1 cellular context compared by ENCODE assay signal in genomic region chr6:132818404-132819359, GRCh38.
TF ChIP-seq lines count a peak whose summit lies in the region.

No MANE protein-coding gene starts in this region.

TF ChIP-seq in HepG2, 621 proteins besides CTCF, POLR2A, EP300 and RAD21 (continues in another document):
- TF ChIP-seq PHB2 (IDR thresholded peaks at IDR 0.05; ENCODE audit: partially characterized antibody) (no peak), PITX1 (CRISPR knock-in tag; IDR thresholded peaks at IDR 0.05) (peak; percentile 64), HOXA3 (CRISPR knock-in tag; IDR thresholded peaks at IDR 0.05) (no peak), POLR2AphosphoS2 (IDR thresholded peaks at IDR 0.05; ENCODE audit: low read depth, low read length) (peak; percentile 24; the same call in 1 of the 2 replicates), ZNF333 (CRISPR knock-in tag; IDR thresholded peaks at IDR 0.05; ENCODE audit: borderline replicate concordance) (no peak), STAT5B (CRISPR knock-in tag; IDR thresholded peaks at IDR 0.05) (no peak), SMAD3 (CRISPR knock-in tag; IDR thresholded peaks at IDR 0.05) (peak; percentile 36; the same call in 1 of the 2 replicates), SUZ12 (IDR thresholded peaks at IDR 0.05; ENCODE audit: low read depth, low read length) (no peak), AHR (CRISPR knock-in tag; IDR thresholded peaks at IDR 0.05) (no peak), NFAT5 (CRISPR knock-in tag; IDR thresholded peaks at IDR 0.05) (no peak), HCFC1 (IDR thresholded peaks at IDR 0.05; ENCODE audit: low read depth, low read length) (no peak), RBM39 (IDR thresholded peaks at IDR 0.05; ENCODE audit: low read depth, low read length, poor library complexity, severe bottlenecking) (no peak), ZFY (CRISPR knock-in tag; IDR thresholded peaks at IDR 0.05) (no peak), BCL6 (CRISPR knock-in tag; IDR thresholded peaks at IDR 0.05) (no peak), ZC3H4 (CRISPR knock-in tag; IDR thresholded peaks at IDR 0.05; ENCODE audit: borderline replicate concordance) (peak; percentile 42; the same call in 1 of the 2 replicates), ZNF24 (IDR thresholded peaks at IDR 0.05) (no peak), CREB1 (IDR thresholded peaks at IDR 0.05) (no peak), CREB1 (CRISPR knock-in tag; IDR thresholded peaks at IDR 0.05) (no peak), TFDP2 (CRISPR knock-in tag; IDR thresholded peaks at IDR 0.05) (no peak), ATF7-NPFF (CRISPR knock-in tag; IDR thresholded peaks at IDR 0.05; ENCODE audit: low read depth) (no peak; the same call in 1 of the 2 replicates), MED13 (CRISPR knock-in tag; IDR thresholded peaks at IDR 0.05) (no peak), SRSF4 (IDR thresholded peaks at IDR 0.05; ENCODE audit: low read depth, low read length, poor library complexity, severe bottlenecking) (peak; percentile 89), NFE2L1 (CRISPR knock-in tag; IDR thresholded peaks at IDR 0.05; ENCODE audit: borderline replicate concordance) (no peak), HOXA7 (CRISPR knock-in tag; IDR thresholded peaks at IDR 0.05) (no peak), ZSCAN30 (CRISPR knock-in tag; IDR thresholded peaks at IDR 0.05) (no peak), ZSCAN22 (CRISPR knock-in tag; IDR thresholded peaks at IDR 0.05) (no peak), SOX13 (IDR thresholded peaks at IDR 0.05) (no peak), SOX13 (CRISPR knock-in tag; conservative IDR thresholded peaks at IDR 0.05 in 1 of 2, IDR thresholded peaks at IDR 0.05 in 1 of 2) (no peak), ZNF770 (CRISPR knock-in tag; IDR thresholded peaks at IDR 0.05) (no peak), ZBTB3 (CRISPR knock-in tag; IDR thresholded peaks at IDR 0.05; ENCODE audit: borderline replicate concordance, low read depth) (0 out of 2 replicates have a peak, but pooled peaks have one; percentile 25), ZNF773 (CRISPR knock-in tag; IDR thresholded peaks at IDR 0.05; ENCODE audit: borderline replicate concordance) (no peak), ELF3 (CRISPR knock-in tag; IDR thresholded peaks at IDR 0.05) (no peak; the same call in 1 of the 2 replicates), ZNF564 (CRISPR knock-in tag; IDR thresholded peaks at IDR 0.05) (0 out of 2 replicates have a peak, but pooled peaks have one; percentile 3), THAP8 (CRISPR knock-in tag; IDR thresholded peaks at IDR 0.05; ENCODE audit: borderline replicate concordance) (no peak), FOXJ3 (CRISPR knock-in tag; IDR thresholded peaks at IDR 0.05; ENCODE audit: borderline replicate concordance) (no peak), NAIF1 (CRISPR knock-in tag; IDR thresholded peaks at IDR 0.05; ENCODE audit: borderline replicate concordance) (no peak), DNMT3B (CRISPR knock-in tag; conservative IDR thresholded peaks at IDR 0.05) (no peak), HNF1B (CRISPR knock-in tag; IDR thresholded peaks at IDR 0.05) (no peak), CHCHD3 (CRISPR knock-in tag; IDR thresholded peaks at IDR 0.05) (peak; percentile 54; the same call in 1 of the 2 replicates), TERF1 (CRISPR knock-in tag; IDR thresholded peaks at IDR 0.05) (no peak), ZNF572 (CRISPR knock-in tag; IDR thresholded peaks at IDR 0.05) (no peak), KLF9 (CRISPR knock-in tag; IDR thresholded peaks at IDR 0.05; ENCODE audit: low read depth) (0 out of 2 replicates have a peak, but pooled peaks have one; percentile 34), RFX3 (CRISPR knock-in tag; IDR thresholded peaks at IDR 0.05) (no peak), RELA (CRISPR knock-in tag; IDR thresholded peaks at IDR 0.05) (no peak), ZNF207 (IDR thresholded peaks at IDR 0.05; ENCODE audit: borderline replicate concordance) (no peak)
- TF ChIP-seq, protein P1, sequence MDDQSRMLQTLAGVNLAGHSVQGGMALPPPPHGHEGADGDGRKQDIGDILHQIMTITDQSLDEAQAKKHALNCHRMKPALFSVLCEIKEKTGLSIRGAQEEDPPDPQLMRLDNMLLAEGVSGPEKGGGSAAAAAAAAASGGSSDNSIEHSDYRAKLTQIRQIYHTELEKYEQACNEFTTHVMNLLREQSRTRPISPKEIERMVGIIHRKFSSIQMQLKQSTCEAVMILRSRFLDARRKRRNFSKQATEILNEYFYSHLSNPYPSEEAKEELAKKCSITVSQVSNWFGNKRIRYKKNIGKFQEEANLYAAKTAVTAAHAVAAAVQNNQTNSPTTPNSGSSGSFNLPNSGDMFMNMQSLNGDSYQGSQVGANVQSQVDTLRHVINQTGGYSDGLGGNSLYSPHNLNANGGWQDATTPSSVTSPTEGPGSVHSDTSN (CRISPR knock-in tag; IDR thresholded peaks at IDR 0.05; ENCODE audit: borderline replicate concordance): no peak
- TF ChIP-seq, protein P2, sequence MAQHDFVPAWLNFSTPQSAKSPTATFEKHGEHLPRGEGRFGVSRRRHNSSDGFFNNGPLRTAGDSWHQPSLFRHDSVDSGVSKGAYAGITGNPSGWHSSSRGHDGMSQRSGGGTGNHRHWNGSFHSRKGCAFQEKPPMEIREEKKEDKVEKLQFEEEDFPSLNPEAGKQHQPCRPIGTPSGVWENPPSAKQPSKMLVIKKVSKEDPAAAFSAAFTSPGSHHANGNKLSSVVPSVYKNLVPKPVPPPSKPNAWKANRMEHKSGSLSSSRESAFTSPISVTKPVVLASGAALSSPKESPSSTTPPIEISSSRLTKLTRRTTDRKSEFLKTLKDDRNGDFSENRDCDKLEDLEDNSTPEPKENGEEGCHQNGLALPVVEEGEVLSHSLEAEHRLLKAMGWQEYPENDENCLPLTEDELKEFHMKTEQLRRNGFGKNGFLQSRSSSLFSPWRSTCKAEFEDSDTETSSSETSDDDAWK (CRISPR knock-in tag; IDR thresholded peaks at IDR 0.05): no peak
- TF ChIP-seq, protein P3, sequence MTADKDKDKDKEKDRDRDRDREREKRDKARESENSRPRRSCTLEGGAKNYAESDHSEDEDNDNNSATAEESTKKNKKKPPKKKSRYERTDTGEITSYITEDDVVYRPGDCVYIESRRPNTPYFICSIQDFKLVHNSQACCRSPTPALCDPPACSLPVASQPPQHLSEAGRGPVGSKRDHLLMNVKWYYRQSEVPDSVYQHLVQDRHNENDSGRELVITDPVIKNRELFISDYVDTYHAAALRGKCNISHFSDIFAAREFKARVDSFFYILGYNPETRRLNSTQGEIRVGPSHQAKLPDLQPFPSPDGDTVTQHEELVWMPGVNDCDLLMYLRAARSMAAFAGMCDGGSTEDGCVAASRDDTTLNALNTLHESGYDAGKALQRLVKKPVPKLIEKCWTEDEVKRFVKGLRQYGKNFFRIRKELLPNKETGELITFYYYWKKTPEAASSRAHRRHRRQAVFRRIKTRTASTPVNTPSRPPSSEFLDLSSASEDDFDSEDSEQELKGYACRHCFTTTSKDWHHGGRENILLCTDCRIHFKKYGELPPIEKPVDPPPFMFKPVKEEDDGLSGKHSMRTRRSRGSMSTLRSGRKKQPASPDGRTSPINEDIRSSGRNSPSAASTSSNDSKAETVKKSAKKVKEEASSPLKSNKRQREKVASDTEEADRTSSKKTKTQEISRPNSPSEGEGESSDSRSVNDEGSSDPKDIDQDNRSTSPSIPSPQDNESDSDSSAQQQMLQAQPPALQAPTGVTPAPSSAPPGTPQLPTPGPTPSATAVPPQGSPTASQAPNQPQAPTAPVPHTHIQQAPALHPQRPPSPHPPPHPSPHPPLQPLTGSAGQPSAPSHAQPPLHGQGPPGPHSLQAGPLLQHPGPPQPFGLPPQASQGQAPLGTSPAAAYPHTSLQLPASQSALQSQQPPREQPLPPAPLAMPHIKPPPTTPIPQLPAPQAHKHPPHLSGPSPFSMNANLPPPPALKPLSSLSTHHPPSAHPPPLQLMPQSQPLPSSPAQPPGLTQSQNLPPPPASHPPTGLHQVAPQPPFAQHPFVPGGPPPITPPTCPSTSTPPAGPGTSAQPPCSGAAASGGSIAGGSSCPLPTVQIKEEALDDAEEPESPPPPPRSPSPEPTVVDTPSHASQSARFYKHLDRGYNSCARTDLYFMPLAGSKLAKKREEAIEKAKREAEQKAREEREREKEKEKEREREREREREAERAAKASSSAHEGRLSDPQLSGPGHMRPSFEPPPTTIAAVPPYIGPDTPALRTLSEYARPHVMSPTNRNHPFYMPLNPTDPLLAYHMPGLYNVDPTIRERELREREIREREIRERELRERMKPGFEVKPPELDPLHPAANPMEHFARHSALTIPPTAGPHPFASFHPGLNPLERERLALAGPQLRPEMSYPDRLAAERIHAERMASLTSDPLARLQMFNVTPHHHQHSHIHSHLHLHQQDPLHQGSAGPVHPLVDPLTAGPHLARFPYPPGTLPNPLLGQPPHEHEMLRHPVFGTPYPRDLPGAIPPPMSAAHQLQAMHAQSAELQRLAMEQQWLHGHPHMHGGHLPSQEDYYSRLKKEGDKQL (CRISPR knock-in tag; IDR thresholded peaks at IDR 0.05; ENCODE audit: low read depth): no peak
